In genomic region chr9:89528540-89528939, GRCh38 we compare ENCODE assay signal across 15 cellular contexts. TPM values are rescaled to one million over a fixed set of nuclear protein-coding genes. Genes with fewer than 3 reads are reported as not detected.
DNase-seq lines count a peak whose midpoint lies in the region; TF ChIP-seq lines count a peak whose summit lies in the region.
"Had no signal": no experiment of that assay in that cellular context is flagged by ENCODE, and none has a peak within 500 bp of the region (broad histone marks: within the 10 kb centered on the region; RNA-seq: fewer than 3 reads in every experiment).

No MANE protein-coding gene starts in this region.

- H3K18ac ChIP-seq in trophoblast cell (ENCODE audit: low read length) = no peak overlapping the region

- H3K9me3 ChIP-seq in trophoblast cell (ENCODE audit: insufficient read depth, low read depth, low read length) = peaks cover 5% of the 10 kb centered on the region
- H3K9me3 ChIP-seq: right lobe of liver, tibial artery had no signal

- H3K79me1 ChIP-seq in trophoblast cell (ENCODE audit: low read length) = no peaks in the 10 kb centered on the region

- no peak overlapping the region for H3K23ac ChIP-seq in trophoblast cell (ENCODE audit: low read length)

- TF ChIP-seq CTCF in dorsolateral prefrontal cortex (IDR thresholded peaks at IDR 0.05 in 54 of 56, conservative IDR thresholded peaks at IDR 0.05 in 2 of 56; ENCODE audit: low read depth in 1 of 56, partially characterized antibody in 56 of 56) = peak in 2 of 56 donors; percentile 16 to 25
- TF ChIP-seq CTCF in GM10248 (IDR thresholded peaks at IDR 0.05; ENCODE audit: control extremely low read depth, extremely low read depth, low read depth, missing control alignments) = no peak

- H2AFZ ChIP-seq in trophoblast cell (ENCODE audit: insufficient read depth, low read length, poor library complexity) = no peak overlapping the region

- H3K4me3 ChIP-seq in dorsolateral prefrontal cortex (peak overlapping the region in 1 of 59 donors; percentile 5), trophoblast cell (ENCODE audit: low read depth, low read length) (no peak overlapping the region)
- H3K4me3 ChIP-seq: right lobe of liver, SK-N-MC, tibial artery had no signal

- H4K91ac ChIP-seq in trophoblast cell (ENCODE audit: low read depth, low read length) = no peak overlapping the region

- H3K4ac ChIP-seq in trophoblast cell (ENCODE audit: low read depth, low read length) = no peak overlapping the region

- H3K14ac ChIP-seq in trophoblast cell (ENCODE audit: low read length) = no peak overlapping the region

- H3K27ac ChIP-seq in dorsolateral prefrontal cortex (peak overlapping the region in 53 of 59 donors; percentile 8 to 94 (median 83)), trophoblast cell (ENCODE audit: low read depth, low read length) (no peak overlapping the region)
- H3K27ac ChIP-seq: right lobe of liver, SK-N-MC, tibial artery had no signal

- H3K27me3 Mint-ChIP-seq in T-helper 1 cell treated with Interleukin-12 subunit alpha and Interleukin-12 subunit beta and Interleukin-4 antibody, amounts not matched to agents 30 μg/mL and 1 μg/mL, for 36 hours (ENCODE audit: low read depth) = no peaks in the 10 kb centered on the region

- peaks cover 12% of the 10 kb centered on the region for H3K9me3 Mint-ChIP-seq in T-helper 1 cell treated with Interleukin-12 subunit alpha and Interleukin-12 subunit beta and Interleukin-4 antibody, amounts not matched to agents 30 μg/mL and 1 μg/mL, for 36 hours

- H3K36me3 Mint-ChIP-seq in T-helper 1 cell treated with Interleukin-12 subunit alpha and Interleukin-12 subunit beta and Interleukin-4 antibody, amounts not matched to agents 30 μg/mL and 1 μg/mL, for 36 hours (ENCODE audit: low read depth) = peaks cover 18% of the 10 kb centered on the region

- no peak overlapping the region for H4K12ac ChIP-seq in trophoblast cell (ENCODE audit: low read depth, low read length)

- no peak overlapping the region for H2BK120ac ChIP-seq in trophoblast cell (ENCODE audit: insufficient read depth, low read length, poor library complexity)

- POLR2A ChIA-PET in GM10248 (lab: Yijun Ruan, JAX) = no interaction called here

- no CpG with 5 or more reads among the region's 6 CpGs for WGBS in trophoblast cell (ENCODE audit: extremely low coverage, insufficient coverage, insufficient read length)

- H3K9ac ChIP-seq in trophoblast cell (ENCODE audit: low read length) = no peak overlapping the region

- H3K4me1 ChIP-seq in trophoblast cell (ENCODE audit: control insufficient read depth in 1 of 2, insufficient read depth in 2 of 2, low read length in 2 of 2) = peaks cover 0 to 2% of the 10 kb centered on the region in 2 experiments
- H3K4me1 ChIP-seq: tibial artery had no signal

- H3K4me3 Mint-ChIP-seq in T-helper 1 cell treated with Interleukin-12 subunit alpha and Interleukin-12 subunit beta and Interleukin-4 antibody, amounts not matched to agents 30 μg/mL and 1 μg/mL, for 36 hours = peak overlapping the region; percentile 8

- H3K27me3 ChIP-seq in dorsolateral prefrontal cortex (no peaks in the 10 kb centered on the region), trophoblast cell (ENCODE audit: insufficient read depth, low read length) (no peaks in the 10 kb centered on the region)
- H3K27me3 ChIP-seq: right lobe of liver had no signal

- CTCF ChIA-PET in GM10248 (lab: Yijun Ruan, JAX) = interaction anchor here (1.0 to 4.5 kb wide), 8 partner anchors 9 to 99 kb away, joined by 3 to 45 read pairs (median 4); no protein-coding TSS in a partner anchor

- no peak overlapping the region for H2BK5ac ChIP-seq in trophoblast cell (ENCODE audit: low read depth, low read length, poor library complexity)

- no peaks in the 10 kb centered on the region for H3K79me2 ChIP-seq in trophoblast cell (ENCODE audit: control insufficient read depth, insufficient read depth, low read length, poor library complexity)

- no peak overlapping the region for H2BK12ac ChIP-seq in trophoblast cell (ENCODE audit: low read length)

- intact Hi-C loops in dorsolateral prefrontal cortex (cut with DNase I) = no loop called here

- no peak overlapping the region for H4K8ac ChIP-seq in trophoblast cell (ENCODE audit: low read depth, low read length)

- peaks cover 89% of the 10 kb centered on the region for H3K4me1 Mint-ChIP-seq in T-helper 1 cell treated with Interleukin-12 subunit alpha and Interleukin-12 subunit beta and Interleukin-4 antibody, amounts not matched to agents 30 μg/mL and 1 μg/mL, for 36 hours (ENCODE audit: low read depth)

- H3K27ac Mint-ChIP-seq in T-helper 1 cell treated with Interleukin-12 subunit alpha and Interleukin-12 subunit beta and Interleukin-4 antibody, amounts not matched to agents 30 μg/mL and 1 μg/mL, for 36 hours = peak overlapping the region; percentile 69

- DNase-seq in T-helper 1 cell (no peak), NCI-H146 treated with DMSO at 0.1 percent for 48 hours (lab: John Stamatoyannopoulos, UW; ENCODE audit: unreplicated experiment) (peak; percentile 5), dorsolateral prefrontal cortex (peak in 1 of 10 donors; percentile 18), trophoblast cell (peak; percentile 66 to 89), GM10248 (ENCODE audit: extremely low spot score) (no peak), GF-D8 (lab: John Stamatoyannopoulos, UW) (no peak), NCI-H526 treated with DMSO at 0.1 percent for 48 hours (lab: John Stamatoyannopoulos, UW) (no peak)
- DNase-seq: ACHN, cortex of kidney, HCEC 1CT, islet precursor cell, right lobe of liver had no signal

- no peak overlapping the region for H3K4me2 ChIP-seq in trophoblast cell (ENCODE audit: low read length)

- H3K36me3 ChIP-seq in trophoblast cell (ENCODE audit: control insufficient read depth in 1 of 2, insufficient read depth in 2 of 2, low read length in 2 of 2) = no peaks in the 10 kb centered on the region
- H3K36me3 ChIP-seq: right lobe of liver, tibial artery had no signal

- no peak overlapping the region for H2AK5ac ChIP-seq in trophoblast cell (ENCODE audit: low read length)

RNA-seq across cellular contexts. Expression of gene SEMA4D, which starts 30.6 kb away (rescaled TPM):
- 100 to 1,000 TPM in 116 of 120 experiments, 10 to 100 TPM in 4; 90.5 to 697 (median 192) TPM for total RNA-seq in dorsolateral prefrontal cortex
- polyA plus RNA-seq in trophoblast cell (2013) = 6.3 and 6.5 TPM in 2 replicates

Comparison
In these comparisons a context has a peak if more than half of its experiments do, and no peak if none do; other contexts are left out.
1. DNase-seq: peak in NCI-H146 treated with DMSO at 0.1 percent for 48 hours (single experiment) and trophoblast cell (2 of 2); none in T-helper 1 cell (0 of 5), GM10248 (single experiment), GF-D8 (single experiment) and NCI-H526 treated with DMSO at 0.1 percent for 48 hours (single experiment).